Comparison of ENCODE assay signal across 1 cellular context in the genomic region with DNA sequence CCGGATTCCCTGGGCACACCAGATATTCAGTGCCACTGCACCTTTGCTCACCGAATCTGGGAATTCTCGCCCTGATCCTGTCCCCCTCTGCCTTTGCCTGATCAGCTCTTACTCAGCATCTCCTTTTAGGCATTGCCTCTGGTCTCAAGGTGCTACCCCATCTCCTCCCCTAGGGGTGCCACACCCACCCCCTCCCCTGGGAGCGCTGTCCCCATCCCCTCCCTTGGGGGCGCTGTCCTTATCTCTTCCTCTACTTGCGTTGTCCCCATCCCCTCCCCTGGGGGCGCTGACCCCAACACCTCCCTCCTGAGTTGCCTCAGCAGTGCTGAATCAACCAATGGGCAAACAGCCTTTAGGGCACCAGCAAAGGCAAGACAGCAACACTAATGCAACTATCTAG.
A peak's percentile ranks its signal among the peaks of the same experiment; 100 is the strongest.
TF ChIP-seq lines count a peak whose summit lies in the region.

No MANE protein-coding gene starts in this region.

TF ChIP-seq in H1, 55 proteins besides CTCF, POLR2A, EP300 and RAD21 (continued from another document):
- no peak for TF ChIP-seq EZH2 (IDR thresholded peaks at IDR 0.05; ENCODE audit: low read depth, low read length, severe bottlenecking)
- TF ChIP-seq BACH1 (IDR thresholded peaks at IDR 0.05; ENCODE audit: low read length) = peak; percentile 93
- TF ChIP-seq NANOG (IDR thresholded peaks at IDR 0.05; ENCODE audit: insufficient read depth, low read depth, low read length, poor library complexity, severe bottlenecking) = no peak
- 0 out of 2 replicates have a peak, but pooled peaks have one; percentile 12 for TF ChIP-seq MAX (IDR thresholded peaks at IDR 0.05)
- TF ChIP-seq, protein P1, sequence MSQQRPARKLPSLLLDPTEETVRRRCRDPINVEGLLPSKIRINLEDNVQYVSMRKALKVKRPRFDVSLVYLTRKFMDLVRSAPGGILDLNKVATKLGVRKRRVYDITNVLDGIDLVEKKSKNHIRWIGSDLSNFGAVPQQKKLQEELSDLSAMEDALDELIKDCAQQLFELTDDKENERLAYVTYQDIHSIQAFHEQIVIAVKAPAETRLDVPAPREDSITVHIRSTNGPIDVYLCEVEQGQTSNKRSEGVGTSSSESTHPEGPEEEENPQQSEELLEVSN (IDR thresholded peaks at IDR 0.05) = no peak
- TF ChIP-seq KDM5A (IDR thresholded peaks at IDR 0.05; ENCODE audit: low read length) = no peak
- no peak for TF ChIP-seq GTF2F1 (IDR thresholded peaks at IDR 0.05; ENCODE audit: borderline replicate concordance, low read depth, low read length)
- no peak for TF ChIP-seq CHD2 (IDR thresholded peaks at IDR 0.05; ENCODE audit: low read length)
- TF ChIP-seq KDM4A (IDR thresholded peaks at IDR 0.05; ENCODE audit: low read depth, low read length, severe bottlenecking) = no peak
- TF ChIP-seq HDAC2 (IDR thresholded peaks at IDR 0.05; ENCODE audit: borderline replicate concordance in 1 of 2, low read depth in 2 of 2, low read length in 2 of 2) = no peak
- TF ChIP-seq RBBP5 (IDR thresholded peaks at IDR 0.05; ENCODE audit: borderline replicate concordance, low read depth, low read length) = no peak
- no peak for TF ChIP-seq CHD7 (IDR thresholded peaks at IDR 0.05; ENCODE audit: insufficient replicate concordance, low read length)
- no peak for TF ChIP-seq SIRT6 (IDR thresholded peaks at IDR 0.05; ENCODE audit: low read length)
- TF ChIP-seq PHF8 (conservative IDR thresholded peaks at IDR 0.05; ENCODE audit: low read depth, low read length) = no peak
- no peak for TF ChIP-seq CTBP2 (IDR thresholded peaks at IDR 0.05; ENCODE audit: borderline replicate concordance, insufficient read depth, insufficient read length, low read length)
- TF ChIP-seq ATF2 (IDR thresholded peaks at IDR 0.05; ENCODE audit: low read length) = no peak
- TF ChIP-seq CREB1 (IDR thresholded peaks at IDR 0.05) = peak; percentile 36; the same call in 1 of the 2 replicates
- TF ChIP-seq YY1 (IDR thresholded peaks at IDR 0.05; ENCODE audit: low read depth, low read length) = no peak
- no peak for TF ChIP-seq SIN3A (conservative IDR thresholded peaks at IDR 0.05 in 1 of 2, IDR thresholded peaks at IDR 0.05 in 1 of 2; ENCODE audit: low read depth in 1 of 2, low read length in 2 of 2)
- TF ChIP-seq BCL11A (IDR thresholded peaks at IDR 0.05; ENCODE audit: low read depth in 2 of 2, low read length in 2 of 2) = no peak
- no peak for TF ChIP-seq TAF1 (IDR thresholded peaks at IDR 0.05; ENCODE audit: low read depth, low read length)
- TF ChIP-seq, protein P2, sequence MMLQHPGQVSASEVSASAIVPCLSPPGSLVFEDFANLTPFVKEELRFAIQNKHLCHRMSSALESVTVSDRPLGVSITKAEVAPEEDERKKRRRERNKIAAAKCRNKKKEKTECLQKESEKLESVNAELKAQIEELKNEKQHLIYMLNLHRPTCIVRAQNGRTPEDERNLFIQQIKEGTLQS (IDR thresholded peaks at IDR 0.05; ENCODE audit: insufficient read depth, low read depth, low read length) = peak; percentile 70
